26 cellular contexts compared by ENCODE assay signal in the genomic region with DNA sequence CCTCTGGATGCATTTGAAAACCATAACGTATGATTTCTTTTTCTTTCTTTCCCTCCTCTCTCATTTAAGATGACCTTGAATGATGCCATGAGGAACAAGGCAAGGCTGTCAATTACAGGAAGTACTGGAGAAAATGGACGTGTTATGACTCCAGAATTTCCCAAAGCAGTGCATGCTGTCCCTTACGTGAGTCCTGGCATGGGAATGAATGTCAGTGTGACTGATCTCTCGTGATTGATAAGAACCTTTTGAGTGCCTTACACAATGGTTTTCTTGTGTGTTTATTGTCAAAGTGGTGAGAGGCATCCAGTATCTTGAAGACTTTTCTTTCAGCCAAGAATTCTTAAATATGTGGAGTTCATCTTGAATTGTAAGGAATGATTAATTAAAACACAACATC.
"Had no signal": no experiment of that assay in that cellular context is flagged by ENCODE, and none has a peak within 500 bp of the region (broad histone marks: within the 10 kb centered on the region; RNA-seq: fewer than 3 reads in every experiment).

No MANE protein-coding gene starts in this region.

- ATAC-seq: esophagus mucosa; gastrocnemius medialis; left cardiac atrium; lower lobe of right lung; natural killer cell; sciatic nerve; stimulated activated memory B cell treated with anti-CD40 and anti-IgM and Interleukin-4, amounts not matched to agents 10 μg/mL and 1 μg/mL and 100 μg/mL, for 72 hours; stimulated activated naive CD8-positive, alpha-beta T cell treated with anti-CD3 and anti-CD28 coated beads, Interleukin-15, amount 100 ng/mL, for 72 hours; upper lobe of right lung had no signal

- H3K27ac Mint-ChIP-seq: memory B cell; mesothelial cell of epicardium; natural killer cell; stimulated activated memory B cell treated with anti-CD40 and anti-IgM and Interleukin-4, amounts not matched to agents 10 μg/mL and 1 μg/mL and 100 μg/mL, for 72 hours; stimulated activated naive CD8-positive, alpha-beta T cell treated with anti-CD3 and anti-CD28 coated beads, Interleukin-15, amount 100 ng/mL, for 72 hours had no signal

- H3K4me3 Mint-ChIP-seq: memory B cell; mesothelial cell of epicardium; natural killer cell; stimulated activated memory B cell treated with anti-CD40 and anti-IgM and Interleukin-4, amounts not matched to agents 10 μg/mL and 1 μg/mL and 100 μg/mL, for 72 hours; stimulated activated naive CD8-positive, alpha-beta T cell treated with anti-CD3 and anti-CD28 coated beads, Interleukin-15, amount 100 ng/mL, for 72 hours had no signal

- H3K9me3 ChIP-seq: gastrocnemius medialis, left ventricle myocardium inferior, lower lobe of right lung, neutrophil, spleen, testis, tibial nerve, upper lobe of right lung, vagina had no signal

- H3K27ac ChIP-seq: gastrocnemius medialis, left ventricle myocardium inferior, lower lobe of right lung, neutrophil, spleen, testis, tibial nerve, upper lobe of right lung, vagina had no signal

- H3K9me3 Mint-ChIP-seq: stimulated activated memory B cell treated with anti-CD40 and anti-IgM and Interleukin-4, amounts not matched to agents 10 μg/mL and 1 μg/mL and 100 μg/mL, for 72 hours had no signal

- H3K27me3 ChIP-seq: dorsolateral prefrontal cortex, gastrocnemius medialis, neutrophil, spleen, testis, tibial nerve, upper lobe of right lung, vagina had no signal

- H3K4me1 ChIP-seq: gastrocnemius medialis, left ventricle myocardium inferior, lower lobe of right lung, spleen, testis, tibial nerve, upper lobe of right lung, vagina had no signal

- H3K36me3 ChIP-seq: gastrocnemius medialis, left ventricle myocardium inferior, lower lobe of right lung, neutrophil, spleen, tibial nerve, upper lobe of right lung, vagina had no signal

- H3K4me1 Mint-ChIP-seq: memory B cell; natural killer cell; stimulated activated memory B cell treated with anti-CD40 and anti-IgM and Interleukin-4, amounts not matched to agents 10 μg/mL and 1 μg/mL and 100 μg/mL, for 72 hours; stimulated activated naive CD8-positive, alpha-beta T cell treated with anti-CD3 and anti-CD28 coated beads, Interleukin-15, amount 100 ng/mL, for 72 hours had no signal

- H3K4me3 ChIP-seq: dorsolateral prefrontal cortex, gastrocnemius medialis, left ventricle myocardium inferior, lower lobe of right lung, spleen, testis, tibial nerve, upper lobe of right lung, vagina had no signal

- H3K27me3 Mint-ChIP-seq: memory B cell; stimulated activated memory B cell treated with anti-CD40 and anti-IgM and Interleukin-4, amounts not matched to agents 10 μg/mL and 1 μg/mL and 100 μg/mL, for 72 hours; stimulated activated naive CD8-positive, alpha-beta T cell treated with anti-CD3 and anti-CD28 coated beads, Interleukin-15, amount 100 ng/mL, for 72 hours had no signal

- H3K36me3 Mint-ChIP-seq: memory B cell; natural killer cell; stimulated activated memory B cell treated with anti-CD40 and anti-IgM and Interleukin-4, amounts not matched to agents 10 μg/mL and 1 μg/mL and 100 μg/mL, for 72 hours had no signal

- DNase-seq: cortex of kidney; dorsolateral prefrontal cortex; effector CD8-positive, alpha-beta T cell; gastrocnemius medialis; glutamatergic neuron; kidney; left cardiac atrium; left ventricle myocardium inferior; lower lobe of right lung; natural killer cell; posterior cingulate gyrus; spleen; stimulated activated CD4-positive, alpha-beta T cell treated with anti-CD3 and anti-CD28 coated beads, Interleukin-15, amount 100 ng/mL, for 24 hours; stimulated activated CD4-positive, alpha-beta T cell treated with anti-CD3 and anti-CD28 coated beads, Interleukin-1b, Interleukin-23, amount 100 ng/mL, for 48 hours; stimulated activated CD4-positive, alpha-beta T cell treated with anti-CD3 and anti-CD28 coated beads, Interleukin-4, amount 100 ng/mL, for 24 hours; stimulated activated naive CD8-positive, alpha-beta T cell treated with anti-CD3 and anti-CD28 coated beads, Interleukin-15, amount 100 ng/mL, for 72 hours; testis; upper lobe of right lung had no signal
